ENCODE assay signal across 10 cellular contexts in genomic region chr17:82864721-82865240, GRCh38. TPM values are rescaled to one million over a fixed set of nuclear protein-coding genes. Genes with fewer than 3 reads are reported as not detected.
A peak's percentile ranks its signal among the peaks of the same experiment; 100 is the strongest.
DNase-seq lines count a peak whose midpoint lies in the region; ATAC-seq and TF ChIP-seq lines count a peak whose summit lies in the region.
"Had no signal": no experiment of that assay in that cellular context is flagged by ENCODE, and none has a peak within 500 bp of the region (broad histone marks: within the 10 kb centered on the region; RNA-seq: fewer than 3 reads in every experiment).

No MANE protein-coding gene starts in this region.

- H3K79me2 ChIP-seq in MM.1S (ENCODE audit: low read length) = peaks cover 16% of the 10 kb centered on the region

- peaks cover 2% of the 10 kb centered on the region for H3K36me3 Mint-ChIP-seq in activated naive CD8-positive, alpha-beta T cell

- no peaks in the 10 kb centered on the region for H3K9me3 Mint-ChIP-seq in activated naive CD8-positive, alpha-beta T cell (ENCODE audit: low read depth)

- H2AFZ ChIP-seq in MM.1S (ENCODE audit: low read length) = no peak overlapping the region

- WGBS in sigmoid colon, 2 donors = 50 to 82% methylated on average over 14 of the region's 14 CpGs

- no peaks in the 10 kb centered on the region for H3K9me2 ChIP-seq in MM.1S (replicated peaks; ENCODE audit: insufficient read depth, low read length)

- H3K27me3 Mint-ChIP-seq in activated naive CD8-positive, alpha-beta T cell = no peaks in the 10 kb centered on the region

- H3K27ac ChIP-seq in MM.1S (ENCODE audit: low read length) = peak overlapping the region; percentile 85
- peak overlapping the region in 3 of 4 donors; percentile 36 to 62 (median 52) for H3K27ac ChIP-seq in sigmoid colon
- no peak overlapping the region for H3K27ac ChIP-seq in upper lobe of right lung

- peak overlapping the region; percentile 55 for H3K27ac Mint-ChIP-seq in activated naive CD8-positive, alpha-beta T cell

- peaks cover 64% of the 10 kb centered on the region for H3K4me1 Mint-ChIP-seq in activated naive CD8-positive, alpha-beta T cell (ENCODE audit: low read depth)

- H3K4me1 ChIP-seq in MM.1S (ENCODE audit: low read length) (peaks cover 24% of the 10 kb centered on the region), sigmoid colon (peaks cover 0 to 27% (median 17%) of the 10 kb centered on the region in 4 donors), upper lobe of right lung (peaks cover 16% of the 10 kb centered on the region)

- H3K27me3 ChIP-seq in MM.1S (replicated peaks; ENCODE audit: insufficient read depth, low read length) (no peaks in the 10 kb centered on the region), sigmoid colon (no peaks in the 10 kb centered on the region), upper lobe of right lung (no peaks in the 10 kb centered on the region)

- no peak for TF ChIP-seq EP300 in sigmoid colon (IDR thresholded peaks at IDR 0.05)

- H3K4me2 ChIP-seq in MM.1S (ENCODE audit: low read depth, low read length) = peak overlapping the region; percentile 53; the same call in 1 of the 2 replicates

- H4K20me1 ChIP-seq in MM.1S (ENCODE audit: insufficient read depth, low read length) = no peaks in the 10 kb centered on the region

- H3K4me3 ChIP-seq in MM.1S (ENCODE audit: low read length) = no peak overlapping the region
- no peak overlapping the region for H3K4me3 ChIP-seq in sigmoid colon
- H3K4me3 ChIP-seq in upper lobe of right lung = no peak overlapping the region

- no peak for TF ChIP-seq POLR2A in sigmoid colon (IDR thresholded peaks at IDR 0.05)

- DNase-seq in DMS53 (lab: John Stamatoyannopoulos, UW) = peak; percentile 21
- DNase-seq in DMS53 treated with DMSO at 0.1 percent for 48 hours (lab: John Stamatoyannopoulos, UW; ENCODE audit: unreplicated experiment) = no peak
- DNase-seq in MM.1S = no peak
- DNase-seq in sigmoid colon = no peak
- no peak for DNase-seq in AG20443 (ENCODE audit: low spot score)
- no peak for DNase-seq in upper lobe of right lung
- DNase-seq: activated effector memory CD4-positive, alpha-beta T cell treated with Interleukin-2 at 50 U/mL for 16 hours had no signal

- H3F3A ChIP-seq in MM.1S (ENCODE audit: insufficient read depth, low read length) = peaks cover 18% of the 10 kb centered on the region

- ATAC-seq in upper lobe of right lung (no peak), HG03139 (IDR thresholded peaks at IDR 0.05; ENCODE audit: unreplicated experiment) (no peak)

- no peaks in the 10 kb centered on the region for H3K36me3 ChIP-seq in MM.1S (replicated peaks; ENCODE audit: insufficient read depth, low read length)
- no peaks in the 10 kb centered on the region for H3K36me3 ChIP-seq in sigmoid colon
- H3K36me3 ChIP-seq in upper lobe of right lung = no peaks in the 10 kb centered on the region

- intact Hi-C loops in sigmoid colon (cut with DNase I) = no loop called here
- intact Hi-C loops in upper lobe of right lung (cut with DNase I) = no loop called here

- H3K9me3 ChIP-seq in MM.1S (replicated peaks; ENCODE audit: insufficient read depth, low read length) (no peaks in the 10 kb centered on the region), sigmoid colon (no peaks in the 10 kb centered on the region), upper lobe of right lung (no peaks in the 10 kb centered on the region)

- peak overlapping the region; percentile 44; the same call in 1 of the 2 replicates for H3K9ac ChIP-seq in MM.1S (ENCODE audit: low read length)

- no peak for TF ChIP-seq CTCF in MM.1S (IDR thresholded peaks at IDR 0.05; ENCODE audit: low read length)
- no peak for TF ChIP-seq CTCF in sigmoid colon (IDR thresholded peaks at IDR 0.05)
- TF ChIP-seq CTCF in upper lobe of right lung (IDR thresholded peaks at IDR 0.05) = no peak

- peak overlapping the region; percentile 67 for H3K4me3 Mint-ChIP-seq in activated naive CD8-positive, alpha-beta T cell

RNA-seq across cellular contexts. Expression of gene ZNF750, which starts 25.0 kb away (rescaled TPM):
- total RNA-seq in sigmoid colon (not detected), upper lobe of right lung (5.6 TPM)
- polyA plus RNA-seq in sigmoid colon = under 1 TPM in 1 of 3 donors, not detected in 2; 0.01 TPM
- total RNA-seq: fibroblast of villous mesenchyme had no signal
